Comparison of ENCODE assay signal across 21 cellular contexts in the genomic region with DNA sequence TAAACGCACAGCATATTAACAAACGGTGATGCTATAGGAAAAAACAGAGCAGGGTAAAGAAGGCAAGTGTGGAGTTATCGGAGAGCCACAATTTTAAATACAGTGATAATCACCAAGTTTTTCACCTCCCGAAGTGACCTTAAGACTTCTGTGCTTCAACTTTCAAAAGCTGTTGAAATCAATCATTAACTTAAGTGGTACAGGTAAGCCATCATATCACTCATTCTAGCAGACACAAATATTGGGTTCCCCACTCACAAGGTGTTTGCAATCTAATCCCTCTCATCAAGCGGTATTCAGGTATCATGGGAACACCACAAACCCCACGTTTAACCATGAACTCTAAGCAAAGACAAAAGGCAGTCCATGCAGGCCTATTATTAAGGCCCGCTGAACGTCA.
"Had no signal": no experiment of that assay in that cellular context is flagged by ENCODE, and none has a peak within 500 bp of the region (broad histone marks: within the 10 kb centered on the region; RNA-seq: fewer than 3 reads in every experiment).

No MANE protein-coding gene starts in this region.

- H3K36me3 ChIP-seq: gastrocnemius medialis, lower lobe of right lung, ovary, sigmoid colon, spleen, thoracic aorta, transverse colon had no signal

- H3K36me3 Mint-ChIP-seq: naive thymus-derived CD8-positive, alpha-beta T cell had no signal

- H3K4me1 ChIP-seq: lower lobe of right lung had no signal

- DNase-seq: central memory CD4-positive, alpha-beta T cell; dorsolateral prefrontal cortex; effector CD4-positive, alpha-beta T cell; gastrocnemius medialis; head of caudate nucleus; left cardiac atrium; left ventricle myocardium superior; lower lobe of right lung; naive thymus-derived CD8-positive, alpha-beta T cell; occipital lobe; ovary; retina; sigmoid colon; spleen; stimulated activated CD4-positive, alpha-beta T cell treated with anti-CD3 and anti-CD28 coated beads, Interleukin-2, amount 100 ng/mL, for 48 hours; stimulated activated naive B cell treated with anti-CD40 and anti-IgM and Interleukin-4, amounts not matched to agents 10 μg/mL and 1 μg/mL and 100 μg/mL, for 72 hours; transverse colon had no signal

- ATAC-seq: gastrocnemius medialis; left cardiac atrium; left ventricle myocardium superior; naive thymus-derived CD8-positive, alpha-beta T cell; stimulated activated naive B cell treated with anti-CD40 and anti-IgM and Interleukin-4, amounts not matched to agents 10 μg/mL and 1 μg/mL and 100 μg/mL, for 72 hours had no signal

- H3K4me3 Mint-ChIP-seq: naive thymus-derived CD8-positive, alpha-beta T cell; stimulated activated naive B cell treated with anti-CD40 and anti-IgM and Interleukin-4, amounts not matched to agents 10 μg/mL and 1 μg/mL and 100 μg/mL, for 72 hours; stimulated activated naive CD8-positive, alpha-beta T cell treated with anti-CD3 and anti-CD28 coated beads, Interleukin-15, Interleukin-2, amounts not matched to agents 100 ng/mL and 50 ng/mL, for 24 hours had no signal

- H3K27ac Mint-ChIP-seq: naive thymus-derived CD8-positive, alpha-beta T cell; stimulated activated naive B cell treated with anti-CD40 and anti-IgM and Interleukin-4, amounts not matched to agents 10 μg/mL and 1 μg/mL and 100 μg/mL, for 72 hours; stimulated activated naive CD8-positive, alpha-beta T cell treated with anti-CD3 and anti-CD28 coated beads, Interleukin-15, Interleukin-2, amounts not matched to agents 100 ng/mL and 50 ng/mL, for 24 hours had no signal

- FAIRE-seq: colon, islet of Langerhans had no signal

- H3K9me3 ChIP-seq: gastrocnemius medialis, lower lobe of right lung, ovary, sigmoid colon, thoracic aorta, transverse colon had no signal

- H3K4me3 ChIP-seq: dorsolateral prefrontal cortex, gastrocnemius medialis, lower lobe of right lung, ovary, sigmoid colon, spleen, thoracic aorta, transverse colon had no signal

- H3K27me3 Mint-ChIP-seq: naive thymus-derived CD8-positive, alpha-beta T cell; stimulated activated naive B cell treated with anti-CD40 and anti-IgM and Interleukin-4, amounts not matched to agents 10 μg/mL and 1 μg/mL and 100 μg/mL, for 72 hours; stimulated activated naive CD8-positive, alpha-beta T cell treated with anti-CD3 and anti-CD28 coated beads, Interleukin-15, Interleukin-2, amounts not matched to agents 100 ng/mL and 50 ng/mL, for 24 hours had no signal

- H3K27ac ChIP-seq: dorsolateral prefrontal cortex, gastrocnemius medialis, lower lobe of right lung, ovary, sigmoid colon, spleen, thoracic aorta, transverse colon had no signal

- H3K27me3 ChIP-seq: dorsolateral prefrontal cortex, gastrocnemius medialis, ovary, sigmoid colon, spleen, transverse colon had no signal
